35 cellular contexts compared by ENCODE assay signal in the genomic region with DNA sequence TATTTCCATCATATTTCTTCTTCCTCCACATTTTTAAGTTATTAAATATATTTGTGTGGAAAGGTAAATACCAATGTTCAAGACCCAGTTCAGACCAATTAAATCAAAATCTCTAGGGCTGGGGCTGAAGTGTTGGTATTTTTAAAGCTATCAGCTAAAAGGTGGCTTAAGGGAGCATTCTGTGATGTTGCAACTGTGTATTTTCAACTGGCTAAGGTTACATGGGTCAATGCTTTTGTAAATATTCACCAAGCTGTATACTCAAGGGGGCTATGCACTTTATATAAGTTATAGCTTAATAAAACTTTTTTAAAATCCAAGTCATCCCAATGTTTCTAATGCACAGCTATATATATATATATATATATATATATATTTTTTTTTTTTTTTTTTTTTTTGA.
"Had no signal": no experiment of that assay in that cellular context is flagged by ENCODE, and none has a peak within 500 bp of the region (broad histone marks: within the 10 kb centered on the region; RNA-seq: fewer than 3 reads in every experiment).

No MANE protein-coding gene starts in this region.

- H3K27ac Mint-ChIP-seq: activated B cell treated with CpG ODN at 0.5 μM for 24 hours; activated CD4-positive, alpha-beta memory T cell treated with anti-CD3 and anti-CD28 coated beads for 36 hours; activated CD4-positive, alpha-beta T cell treated with anti-CD3 and anti-CD28 coated beads, Interleukin-2, amount 10 ng/mL, durations not matched to agents 24 days and 14 days; activated CD8-positive, alpha-beta T cell treated with anti-CD3 and anti-CD28 coated beads for 36 hours; activated naive CD4-positive, alpha-beta T cell treated with anti-CD3 and anti-CD28 coated beads for 36 hours; activated naive CD4-positive, alpha-beta T cell treated with anti-CD3 and anti-CD28 coated beads, Interleukin-2, amount 50 U/mL, for 72 hours; activated naive CD8-positive, alpha-beta T cell treated with anti-CD3 and anti-CD28 coated beads for 36 hours; activated T-cell treated with anti-CD3 and anti-CD28 coated beads, Interleukin-2, amount 50 U/mL, for 72 hours; activated T-helper 1 cell treated with anti-CD3 and anti-CD28 coated beads, Interleukin-12 subunit alpha, Interleukin-12 subunit beta, Interleukin-2, Interleukin-4 antibody, amounts not matched to agents 30 ng/mL and 10 ng/mL and 1 ng/mL, durations not matched to agents 14 hours and 24 hours and 36 hours; activated T-helper 17 cell treated with anti-CD3 and anti-CD28 coated beads, Interleukin-2, amount 50 U/mL, for 72 hours; T-helper 2 cell treated with Interferon-gamma antibody and Interleukin-4, amounts not matched to agents 5 μg/mL and 100 μg/mL, for 36 hours had no signal

- H3K4me3 ChIP-seq: adrenal gland, body of pancreas, breast epithelium had no signal

- H3K36me3 Mint-ChIP-seq: activated CD4-positive, alpha-beta memory T cell treated with anti-CD3 and anti-CD28 coated beads for 36 hours; activated naive CD4-positive, alpha-beta T cell treated with anti-CD3 and anti-CD28 coated beads, Interleukin-2, amount 50 U/mL, for 72 hours; activated naive CD8-positive, alpha-beta T cell treated with anti-CD3 and anti-CD28 coated beads for 36 hours had no signal

- H3K36me3 ChIP-seq: adrenal gland, brain microvascular endothelial cell, breast epithelium had no signal

- H3K27me3 ChIP-seq: adrenal gland, body of pancreas, brain microvascular endothelial cell, breast epithelium had no signal

- H3K4me1 ChIP-seq: adrenal gland, body of pancreas, breast epithelium had no signal

- H3K4me1 Mint-ChIP-seq: activated B cell treated with CpG ODN at 0.5 μM for 24 hours; activated CD4-positive, alpha-beta T cell treated with anti-CD3 and anti-CD28 coated beads, Interleukin-2, amount 10 ng/mL, durations not matched to agents 24 days and 14 days; activated naive CD8-positive, alpha-beta T cell treated with anti-CD3 and anti-CD28 coated beads for 36 hours; activated T-helper 17 cell treated with anti-CD3 and anti-CD28 coated beads, Interleukin-2, amount 50 U/mL, for 72 hours had no signal

- H3K4me3 Mint-ChIP-seq: activated B cell treated with CpG ODN at 0.5 μM for 24 hours; activated CD4-positive, alpha-beta memory T cell treated with anti-CD3 and anti-CD28 coated beads for 36 hours; activated CD4-positive, alpha-beta T cell treated with anti-CD3 and anti-CD28 coated beads, Interleukin-2, amount 10 ng/mL, durations not matched to agents 24 days and 14 days; activated CD8-positive, alpha-beta T cell treated with anti-CD3 and anti-CD28 coated beads for 36 hours; activated naive CD4-positive, alpha-beta T cell treated with anti-CD3 and anti-CD28 coated beads for 36 hours; activated naive CD8-positive, alpha-beta T cell treated with anti-CD3 and anti-CD28 coated beads for 36 hours; activated T-cell treated with anti-CD3 and anti-CD28 coated beads, Interleukin-2, amount 50 U/mL, for 4 hours; activated T-cell treated with anti-CD3 and anti-CD28 coated beads, Interleukin-2, amount 50 U/mL, for 72 hours; activated T-helper 1 cell treated with anti-CD3 and anti-CD28 coated beads, Interleukin-12 subunit alpha, Interleukin-12 subunit beta, Interleukin-2, Interleukin-4 antibody, amounts not matched to agents 30 ng/mL and 10 ng/mL and 1 ng/mL, durations not matched to agents 14 hours and 24 hours and 36 hours; activated T-helper 17 cell treated with anti-CD3 and anti-CD28 coated beads, Interleukin-2, amount 50 U/mL, for 72 hours; T-helper 2 cell treated with Interferon-gamma antibody and Interleukin-4, amounts not matched to agents 5 μg/mL and 100 μg/mL, for 36 hours had no signal

- FAIRE-seq: astrocyte, TTC549 had no signal

- DNase-seq: activated B cell treated with CpG ODN at 0.5 μM for 24 hours; activated CD4-positive, alpha-beta memory T cell treated with anti-CD3 and anti-CD28 coated beads for 36 hours; activated CD4-positive, alpha-beta T cell treated with anti-CD3 and anti-CD28 coated beads for 4 hours; activated CD4-positive, alpha-beta T cell treated with anti-CD3 and anti-CD28 coated beads, Interleukin-2, amount 10 ng/mL, durations not matched to agents 24 days and 14 days; activated CD4-positive, alpha-beta T cell treated with anti-CD3 and anti-CD28 coated beads, Interleukin-2, amount 50 U/mL, for 1 hour; activated CD4-positive, alpha-beta T cell treated with anti-CD3 and anti-CD28 coated beads, Interleukin-2, amount 50 U/mL, for 4 hours; activated CD4-positive, CD25-positive, alpha-beta regulatory T cell treated with anti-CD3 and anti-CD28 coated beads, Interleukin-2, amount 50 U/mL, for 72 hours; activated CD8-positive, alpha-beta memory T cell treated with anti-CD3 and anti-CD28 coated beads, Interleukin-2, amount 50 U/mL, for 4 hours; activated CD8-positive, alpha-beta T cell treated with anti-CD3 and anti-CD28 coated beads for 36 hours; activated effector memory CD4-positive, alpha-beta T cell treated with anti-CD3 and anti-CD28 coated beads, Interleukin-2, amount 50 U/mL, for 16 hours; activated gamma-delta T cell treated with Interleukin-2 at 50 U/mL for 16 hours; activated naive CD4-positive, alpha-beta T cell; activated naive CD4-positive, alpha-beta T cell treated with anti-CD3 and anti-CD28 coated beads for 36 hours; activated naive CD4-positive, alpha-beta T cell treated with anti-CD3 and anti-CD28 coated beads, Interleukin-2, amount 50 U/mL, for 16 hours; activated naive CD8-positive, alpha-beta T cell treated with anti-CD3 and anti-CD28 coated beads for 36 hours; activated T-cell treated with anti-CD3 and anti-CD28 coated beads for 4 hours; activated T-cell treated with anti-CD3 and anti-CD28 coated beads, Interleukin-2, amount 50 U/mL, for 1 hour; activated T-cell treated with anti-CD3 and anti-CD28 coated beads, Interleukin-2, amount 50 U/mL, for 4 hours; activated T-cell treated with anti-CD3 and anti-CD28 coated beads, Interleukin-2, amount 50 U/mL, for 72 hours; adrenal gland; amniotic stem cell; aorta; body of pancreas; brain microvascular endothelial cell; central memory CD4-positive, alpha-beta T cell; T-helper 2 cell; T-helper 9 cell had no signal

- H3K27ac ChIP-seq: adrenal gland, body of pancreas, brain microvascular endothelial cell, breast epithelium, VCaP had no signal

- H3K27me3 Mint-ChIP-seq: activated B cell treated with CpG ODN at 0.5 μM for 24 hours; activated CD4-positive, alpha-beta memory T cell treated with anti-CD3 and anti-CD28 coated beads for 36 hours; activated CD4-positive, alpha-beta T cell treated with anti-CD3 and anti-CD28 coated beads, Interleukin-2, amount 10 ng/mL, durations not matched to agents 24 days and 14 days; activated CD8-positive, alpha-beta T cell treated with anti-CD3 and anti-CD28 coated beads for 36 hours; activated naive CD8-positive, alpha-beta T cell treated with anti-CD3 and anti-CD28 coated beads for 36 hours; activated T-helper 17 cell treated with anti-CD3 and anti-CD28 coated beads, Interleukin-2, amount 50 U/mL, for 72 hours had no signal

- ATAC-seq: activated CD8-positive, alpha-beta T cell treated with anti-CD3 and anti-CD28 coated beads for 36 hours; activated naive CD4-positive, alpha-beta T cell treated with anti-CD3 and anti-CD28 coated beads, Interleukin-2, amount 50 U/mL, for 72 hours; activated T-cell treated with anti-CD3 and anti-CD28 coated beads, Interleukin-2, amount 50 U/mL, for 4 hours; activated T-cell treated with anti-CD3 and anti-CD28 coated beads, Interleukin-2, amount 50 U/mL, for 72 hours; activated T-helper 17 cell treated with anti-CD3 and anti-CD28 coated beads, Interleukin-2, amount 50 U/mL, for 72 hours; body of pancreas had no signal

- H3K9me3 ChIP-seq: body of pancreas, breast epithelium had no signal
